Comparison of ENCODE assay signal across 12 cellular contexts in the genomic region with DNA sequence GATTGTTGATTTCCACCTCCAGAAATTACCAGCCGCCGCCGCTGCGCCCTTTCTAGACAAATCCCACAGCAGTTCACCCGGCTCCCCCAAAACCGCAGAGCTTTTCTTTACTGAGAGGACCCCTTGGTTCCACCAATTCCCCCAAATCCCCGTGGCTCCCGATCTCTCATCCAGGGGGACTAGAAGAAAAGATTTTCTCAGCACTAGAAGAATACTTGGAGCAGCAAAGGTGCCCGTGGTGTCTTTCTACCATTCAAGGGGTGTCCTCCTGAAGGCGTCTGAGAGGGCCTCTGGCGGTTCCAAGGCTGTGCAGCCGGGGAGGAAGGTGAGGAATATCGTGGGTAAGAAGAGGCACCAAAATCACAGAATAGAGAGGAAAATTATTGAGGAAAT. TPM values are rescaled to one million over a fixed set of nuclear protein-coding genes. Genes with fewer than 3 reads are reported as not detected.
DNase-seq lines count a peak whose midpoint lies in the region; ATAC-seq and TF ChIP-seq lines count a peak whose summit lies in the region.
"Had no signal": no experiment of that assay in that cellular context is flagged by ENCODE, and none has a peak within 500 bp of the region (broad histone marks: within the 10 kb centered on the region; RNA-seq: fewer than 3 reads in every experiment).

No MANE protein-coding gene starts in this region.

- intact Hi-C loops in ascending aorta (cut with DNase I) = loop anchor here (10.0 kb wide), 1 partner anchor 1299 kb away; a partner anchor contains a TSS

- peaks cover 0 to 22% of the 10 kb centered on the region in 2 donors for H3K4me1 ChIP-seq in ascending aorta
- peaks cover 10 to 92% (median 74%) of the 10 kb centered on the region in 5 donors for H3K4me1 ChIP-seq in subcutaneous abdominal adipose tissue (ENCODE audit: control insufficient read depth in 5 of 5, insufficient read depth in 5 of 5, low read length in 5 of 5)

- peak overlapping the region in 2 of 5 donors; percentile 68 to 71 for H3K9ac ChIP-seq in subcutaneous abdominal adipose tissue (ENCODE audit: low read length in 5 of 5)

- DNase-seq in ascending aorta (ENCODE audit: low spot score in 2 of 2) = no peak
- DNase-seq in kidney epithelial cell (ENCODE audit: low read depth) = no peak
- DNase-seq in NCI-H510A treated with DMSO at 0.1 percent for 48 hours (lab: John Stamatoyannopoulos, UW) = no peak
- no peak for DNase-seq in inferior parietal cortex (ENCODE audit: extremely low spot score)
- DNase-seq: CD8-positive, alpha-beta memory T cell; NCI-H1048; NCI-H774 had no signal

- no peak for ATAC-seq in GM19351 (IDR thresholded peaks at IDR 0.05; ENCODE audit: unreplicated experiment)
- ATAC-seq: esophagus mucosa had no signal

- H3K27ac ChIP-seq in ascending aorta = peak overlapping the region; percentile 89 to 97
- peak overlapping the region; percentile 80 for H3K27ac ChIP-seq in subcutaneous abdominal adipose tissue (ENCODE audit: low read depth, low read length)

- TF ChIP-seq CTCF in ascending aorta (IDR thresholded peaks at IDR 0.05) = no peak
- TF ChIP-seq CTCF in kidney epithelial cell (IDR thresholded peaks at IDR 0.05; ENCODE audit: insufficient read depth, low read length, poor library complexity, severe bottlenecking) = no peak

- H3K9me3 ChIP-seq in ascending aorta (no peaks in the 10 kb centered on the region), subcutaneous abdominal adipose tissue (ENCODE audit: control insufficient read depth in 5 of 5, low read length in 5 of 5) (no peaks in the 10 kb centered on the region)

- H3K36me3 ChIP-seq in ascending aorta = no peaks in the 10 kb centered on the region
- H3K36me3 ChIP-seq in kidney epithelial cell (ENCODE audit: control insufficient read depth, insufficient read depth, low read length) = peaks cover 3% of the 10 kb centered on the region
- peaks cover 0 to 3% (median 0%) of the 10 kb centered on the region in 5 donors for H3K36me3 ChIP-seq in subcutaneous abdominal adipose tissue (ENCODE audit: control insufficient read depth in 5 of 5, insufficient read depth in 5 of 5, low read length in 5 of 5)

- H3K4me3 ChIP-seq in ascending aorta = peak overlapping the region; percentile 63 to 66
- peak overlapping the region; percentile 74 for H3K4me3 ChIP-seq in kidney epithelial cell (ENCODE audit: low read depth, low read length)
- peak overlapping the region in 4 of 5 donors; percentile 27 to 54 (median 46) for H3K4me3 ChIP-seq in subcutaneous abdominal adipose tissue (ENCODE audit: low read depth in 1 of 5, low read length in 5 of 5)

- no peaks in the 10 kb centered on the region for H3K27me3 ChIP-seq in ascending aorta
- no peaks in the 10 kb centered on the region for H3K27me3 ChIP-seq in kidney epithelial cell (ENCODE audit: control insufficient read depth, insufficient read depth, low read length)
- no peaks in the 10 kb centered on the region for H3K27me3 ChIP-seq in subcutaneous abdominal adipose tissue (ENCODE audit: control insufficient read depth in 5 of 5, insufficient read depth in 4 of 5, low read length in 5 of 5)

RNA-seq across cellular contexts. Expression of a gene that starts 13.5 kb away (rescaled TPM):
- 36.5 TPM for total RNA-seq in ascending aorta
- 0.34 and 1.1 TPM in 2 replicates for total RNA-seq in kidney epithelial cell
- total RNA-seq: activated CD8-positive, alpha-beta memory T cell treated with anti-CD3 and anti-CD28 coated beads for 36 hours; CD8-positive, alpha-beta memory T cell; T-helper 1 cell treated with Interleukin-12 subunit alpha and Interleukin-12 subunit beta and Interleukin-4 antibody, amounts not matched to agents 30 ng/mL and 1 ng/mL, for 36 hours had no signal

RNA-seq across cellular contexts. Expression of a gene that starts 14.5 kb away (rescaled TPM):
- total RNA-seq in ascending aorta = 2.1 TPM
- total RNA-seq in kidney epithelial cell = 4.5 and 7.4 TPM in 2 replicates

RNA-seq across cellular contexts. Expression of a gene that starts 20.2 kb away (rescaled TPM):
- total RNA-seq in ascending aorta (not detected), kidney epithelial cell (2.8 and 4.3 TPM in 2 replicates)

RNA-seq across cellular contexts. Expression of a gene that starts 27.5 kb away (rescaled TPM):
- total RNA-seq in ascending aorta (22.0 TPM), kidney epithelial cell (18.8 and 19.1 TPM in 2 replicates)
- total RNA-seq: activated CD8-positive, alpha-beta memory T cell treated with anti-CD3 and anti-CD28 coated beads for 36 hours; CD8-positive, alpha-beta memory T cell; T-helper 1 cell treated with Interleukin-12 subunit alpha and Interleukin-12 subunit beta and Interleukin-4 antibody, amounts not matched to agents 30 ng/mL and 1 ng/mL, for 36 hours had no signal

RNA-seq across cellular contexts. Expression of a gene that starts 31.6 kb away (rescaled TPM):
- total RNA-seq in ascending aorta (15.3 TPM), kidney epithelial cell (4.8 and 10.5 TPM in 2 replicates)
- total RNA-seq: activated CD8-positive, alpha-beta memory T cell treated with anti-CD3 and anti-CD28 coated beads for 36 hours; CD8-positive, alpha-beta memory T cell; T-helper 1 cell treated with Interleukin-12 subunit alpha and Interleukin-12 subunit beta and Interleukin-4 antibody, amounts not matched to agents 30 ng/mL and 1 ng/mL, for 36 hours had no signal

Comparison
In these comparisons a context has a peak if more than half of its experiments do, and no peak if none do; other contexts are left out.
1. RNA of a gene that starts 13.5 kb away (total RNA-seq): 36.5 TPM in ascending aorta (single experiment); 0.34 to 1.1 TPM in kidney epithelial cell; every median in the first group is over 10 times any median in the second.
2. Peak in every context shown above with its lines, with median percentiles within 50 percentile points of each other: H3K4me3 ChIP-seq.